Comparison of ENCODE assay signal across 32 cellular contexts in genomic region chr17:77694391-77695363, GRCh38.
DNase-seq lines count a peak whose midpoint lies in the region; ATAC-seq and TF ChIP-seq lines count a peak whose summit lies in the region.
"Had no signal": no experiment of that assay in that cellular context is flagged by ENCODE, and none has a peak within 500 bp of the region (broad histone marks: within the 10 kb centered on the region; RNA-seq: fewer than 3 reads in every experiment).

No MANE protein-coding gene starts in this region.

- no peaks in the 10 kb centered on the region for H3K36me3 ChIP-seq in vagina
- H3K36me3 ChIP-seq: adrenal gland, neutrophil, prostate gland, sigmoid colon had no signal

- DNase-seq in activated effector memory CD4-positive, alpha-beta T cell treated with anti-CD3 and anti-CD28 coated beads, Interleukin-2, amount 50 U/mL, for 16 hours, result peak; percentile 57
- DNase-seq in activated effector memory CD4-positive, alpha-beta T cell treated with Interleukin-2 at 50 U/mL for 16 hours, result no peak
- peak; percentile 33 for DNase-seq in activated CD8-positive, alpha-beta memory T cell treated with anti-CD3 and anti-CD28 coated beads, Interleukin-2, amount 10 ng/mL, durations not matched to agents 7 days and 5 days
- DNase-seq in mesenteric fat pad (ENCODE audit: low spot score), result peak; percentile 62
- DNase-seq in vagina (ENCODE audit: extremely low spot score in 2 of 2), result peak; percentile 42 to 94
- no peak for DNase-seq in LoVo (ENCODE audit: low spot score)
- no peak for DNase-seq in NCI-H345 treated with DMSO at 0.1 percent for 48 hours (lab: John Stamatoyannopoulos, UW; ENCODE audit: unreplicated experiment)
- DNase-seq: activated CD4-positive, alpha-beta memory T cell treated with anti-CD3 and anti-CD28 coated beads for 36 hours; activated naive CD4-positive, alpha-beta T cell; activated T-cell treated with anti-CD3 and anti-CD28 coated beads for 4 hours; body of pancreas; DMS79 treated with DMSO at 0.1 percent for 48 hours; effector CD8-positive, alpha-beta T cell; erythroblast; GF-D8; kidney glomerular epithelial cell; NCI-H1417 treated with DMSO at 0.1 percent for 48 hours; NCI-H446; RPMI8226; sigmoid colon; stimulated activated CD4-positive, alpha-beta T cell treated with anti-CD3 and anti-CD28 coated beads, Interleukin-4, amount 100 ng/mL, for 24 hours; stimulated activated naive B cell treated with anti-CD40 and anti-IgM and Interleukin-4, amounts not matched to agents 10 μg/mL and 1 μg/mL and 100 μg/mL, for 72 hours had no signal

- peaks cover 36% of the 10 kb centered on the region for H3K4me1 ChIP-seq in vagina
- H3K4me1 ChIP-seq: A549, body of pancreas, prostate gland had no signal

- CTCF ChIA-PET in activated CD8-positive, alpha-beta memory T cell treated with anti-CD3 and anti-CD28 coated beads, Interleukin-2, amount 10 ng/mL, durations not matched to agents 7 days and 5 days (lab: Charles Lee), result no interaction called here

- no peak for TF ChIP-seq CTCF in vagina (IDR thresholded peaks at IDR 0.05)

- H3K36me3 Mint-ChIP-seq in activated CD8-positive, alpha-beta memory T cell treated with anti-CD3 and anti-CD28 coated beads, Interleukin-2, amount 10 ng/mL, durations not matched to agents 7 days and 5 days, result no peaks in the 10 kb centered on the region
- H3K36me3 Mint-ChIP-seq: activated CD4-positive, alpha-beta memory T cell treated with anti-CD3 and anti-CD28 coated beads for 36 hours; stimulated activated naive B cell treated with anti-CD40 and anti-IgM and Interleukin-4, amounts not matched to agents 10 μg/mL and 1 μg/mL and 100 μg/mL, for 72 hours; T-cell had no signal

- H3K4me3 ChIP-seq in vagina, result no peak overlapping the region
- H3K4me3 ChIP-seq: A549, adrenal gland, body of pancreas, prostate gland, sigmoid colon had no signal

- H3K4me1 Mint-ChIP-seq in activated CD8-positive, alpha-beta memory T cell treated with anti-CD3 and anti-CD28 coated beads, Interleukin-2, amount 10 ng/mL, durations not matched to agents 7 days and 5 days, result peaks cover 33% of the 10 kb centered on the region

- no peaks in the 10 kb centered on the region for H3K27me3 ChIP-seq in vagina
- H3K27me3 ChIP-seq: adrenal gland had no signal

- no peaks in the 10 kb centered on the region for H3K9me3 ChIP-seq in vagina
- H3K9me3 ChIP-seq: A549, adrenal gland, body of pancreas, neutrophil, prostate gland, sigmoid colon had no signal

- no peak overlapping the region for H3K27ac Mint-ChIP-seq in activated CD8-positive, alpha-beta memory T cell treated with anti-CD3 and anti-CD28 coated beads, Interleukin-2, amount 10 ng/mL, durations not matched to agents 7 days and 5 days
- H3K27ac Mint-ChIP-seq: activated CD4-positive, alpha-beta memory T cell treated with anti-CD3 and anti-CD28 coated beads for 36 hours; B cell; stimulated activated naive B cell treated with anti-CD40 and anti-IgM and Interleukin-4, amounts not matched to agents 10 μg/mL and 1 μg/mL and 100 μg/mL, for 72 hours had no signal

- ATAC-seq in activated CD8-positive, alpha-beta memory T cell treated with anti-CD3 and anti-CD28 coated beads, Interleukin-2, amount 10 ng/mL, durations not matched to agents 7 days and 5 days, result no peak
- no peak for ATAC-seq in HG03521 (IDR thresholded peaks at IDR 0.05; ENCODE audit: unreplicated experiment)
- ATAC-seq: A549; body of pancreas; HCT116; stimulated activated naive B cell treated with anti-CD40 and anti-IgM and Interleukin-4, amounts not matched to agents 10 μg/mL and 1 μg/mL and 100 μg/mL, for 72 hours; T-cell had no signal

- H3K27me3 Mint-ChIP-seq in activated CD8-positive, alpha-beta memory T cell treated with anti-CD3 and anti-CD28 coated beads, Interleukin-2, amount 10 ng/mL, durations not matched to agents 7 days and 5 days, result peaks cover 43% of the 10 kb centered on the region

- H3K4me3 Mint-ChIP-seq in activated CD8-positive, alpha-beta memory T cell treated with anti-CD3 and anti-CD28 coated beads, Interleukin-2, amount 10 ng/mL, durations not matched to agents 7 days and 5 days, result no peak overlapping the region
- H3K4me3 Mint-ChIP-seq: activated CD4-positive, alpha-beta memory T cell treated with anti-CD3 and anti-CD28 coated beads for 36 hours; B cell; stimulated activated naive B cell treated with anti-CD40 and anti-IgM and Interleukin-4, amounts not matched to agents 10 μg/mL and 1 μg/mL and 100 μg/mL, for 72 hours had no signal

- intact Hi-C loops in vagina (cut with DNase I), result no loop called here

- no peak overlapping the region for H3K27ac ChIP-seq in vagina
- H3K27ac ChIP-seq: A549, adrenal gland, body of pancreas, HL-60, KMS-11, neutrophil, prostate gland, sigmoid colon had no signal

- TF ChIP-seq POLR2A in vagina (IDR thresholded peaks at IDR 0.05), result no peak

- H3K9me3 Mint-ChIP-seq in activated CD8-positive, alpha-beta memory T cell treated with anti-CD3 and anti-CD28 coated beads, Interleukin-2, amount 10 ng/mL, durations not matched to agents 7 days and 5 days (ENCODE audit: low read depth), result no peaks in the 10 kb centered on the region
- H3K9me3 Mint-ChIP-seq: activated CD4-positive, alpha-beta memory T cell treated with anti-CD3 and anti-CD28 coated beads for 36 hours; stimulated activated naive B cell treated with anti-CD40 and anti-IgM and Interleukin-4, amounts not matched to agents 10 μg/mL and 1 μg/mL and 100 μg/mL, for 72 hours; T-cell had no signal

Comparison
In these comparisons a context has a peak if more than half of its experiments do, and no peak if none do; other contexts are left out.
1. DNase-seq: peak in activated effector memory CD4-positive, alpha-beta T cell treated with anti-CD3 and anti-CD28 coated beads, Interleukin-2, amount 50 U/mL, for 16 hours (single experiment), activated CD8-positive, alpha-beta memory T cell treated with anti-CD3 and anti-CD28 coated beads, Interleukin-2, amount 10 ng/mL, durations not matched to agents 7 days and 5 days (single experiment), mesenteric fat pad (single experiment) and vagina (2 of 2); none in activated effector memory CD4-positive, alpha-beta T cell treated with Interleukin-2 at 50 U/mL for 16 hours (single experiment), LoVo (single experiment) and NCI-H345 treated with DMSO at 0.1 percent for 48 hours (single experiment).